Comparison of ENCODE assay signal across 22 cellular contexts in genomic region chr2:24857741-24858140, GRCh38.
DNase-seq lines count a peak whose midpoint lies in the region; FAIRE-seq and TF ChIP-seq lines count a peak whose summit lies in the region.
"Had no signal": no experiment of that assay in that cellular context is flagged by ENCODE, and none has a peak within 500 bp of the region (broad histone marks: within the 10 kb centered on the region; RNA-seq: fewer than 3 reads in every experiment).

No MANE protein-coding gene starts in this region.

- peaks cover 17% of the 10 kb centered on the region for H3K4me1 Mint-ChIP-seq in astrocyte (ENCODE audit: low read depth, unreplicated experiment)

- H3K27me3 ChIP-seq in astrocyte (ENCODE audit: insufficient read depth, low read length) (no peaks in the 10 kb centered on the region), spleen (replicated peaks in 1 of 7) (no peaks in the 10 kb centered on the region)

- intact Hi-C loops in spleen (cut with DNase I; ENCODE audit: low total_unique reads), result no loop called here

- no peaks in the 10 kb centered on the region for H3K79me2 ChIP-seq in astrocyte (ENCODE audit: insufficient read depth, low read length)

- H3K36me3 Mint-ChIP-seq in astrocyte (ENCODE audit: low read depth, unreplicated experiment), result peaks cover 2% of the 10 kb centered on the region

- WGBS in spleen, 5 donors, result 91 to 98% (median 93%) methylated on average over 6 of the region's 6 CpGs

- no peak for FAIRE-seq in astrocyte (lab: Jason Lieb, UNC)
- FAIRE-seq: GM12878 had no signal

- DNase-seq in EH (ENCODE audit: low read depth), result peak; percentile 44
- DNase-seq in astrocyte (ENCODE audit: low read depth), result no peak
- DNase-seq in fibroblast of peridontal ligament (ENCODE audit: extremely low read depth), result peak; percentile 32
- DNase-seq in spleen, result peak; percentile 28
- no peak for DNase-seq in NCI-H2029 (lab: John Stamatoyannopoulos, UW)
- no peak for DNase-seq in stimulated activated CD4-positive, alpha-beta T cell treated with anti-CD3 and anti-CD28 coated beads, Interleukin-2, amount 100 ng/mL, for 24 hours
- DNase-seq in stimulated activated CD4-positive, alpha-beta T cell treated with anti-CD3 and anti-CD28 coated beads, Interleukin-2, amount 100 ng/mL, for 48 hours, result no peak
- DNase-seq: CD4-positive, alpha-beta T cell; COR-L47; DMS79; H7; KBM-7; NCI-H1092; NCI-H1436; NCI-H187 treated with DMSO at 0.1 percent for 48 hours; NCI-H226; NCI-H510A treated with DMSO at 0.1 percent for 48 hours; NCI-H748 treated with DMSO at 0.1 percent for 48 hours; NK-92 treated with Interleukin-12 subunit alpha and Interleukin-12 subunit beta, amount 100 ng/mL, for 24 hours; SHP77 treated with DMSO at 0.1 percent for 48 hours had no signal

- H3K9me3 Mint-ChIP-seq in astrocyte (ENCODE audit: unreplicated experiment), result no peaks in the 10 kb centered on the region
- H3K9me3 Mint-ChIP-seq: CD4-positive, alpha-beta T cell had no signal

- no peak for TF ChIP-seq POLR2A in spleen (IDR thresholded peaks at IDR 0.05)

- H3K27ac Mint-ChIP-seq in astrocyte (ENCODE audit: unreplicated experiment), result peak overlapping the region; percentile 6
- H3K27ac Mint-ChIP-seq: CD4-positive, alpha-beta T cell had no signal

- no peak overlapping the region for H3K4me2 ChIP-seq in astrocyte (ENCODE audit: low read length)

- H4K20me1 ChIP-seq in astrocyte (ENCODE audit: insufficient read depth, low read length), result no peaks in the 10 kb centered on the region

- H3K9me3 ChIP-seq in astrocyte (ENCODE audit: insufficient read depth, low read depth, low read length) (no peaks in the 10 kb centered on the region), spleen (no peaks in the 10 kb centered on the region)

- no peak overlapping the region for H3K4me3 ChIP-seq in astrocyte (ENCODE audit: insufficient read depth, low read depth, low read length)
- H3K4me3 ChIP-seq in spleen, result no peak overlapping the region
- H3K4me3 ChIP-seq: GM12878 had no signal

- H2AFZ ChIP-seq in astrocyte (ENCODE audit: low read depth, low read length), result no peak overlapping the region

- H3K36me3 ChIP-seq in astrocyte (ENCODE audit: insufficient read depth, low read length) (no peaks in the 10 kb centered on the region), spleen (peaks cover 0 to 39% (median 0%) of the 10 kb centered on the region in 6 donors)

- no peak overlapping the region for H3K27ac ChIP-seq in astrocyte (ENCODE audit: low read depth, low read length)
- H3K27ac ChIP-seq in spleen, result peak overlapping the region in 1 of 8 donors; percentile 65
- H3K27ac ChIP-seq: RWPE1 had no signal

- no peak overlapping the region for H3K4me3 Mint-ChIP-seq in astrocyte (ENCODE audit: unreplicated experiment)
- H3K4me3 Mint-ChIP-seq: CD4-positive, alpha-beta T cell had no signal

- TF ChIP-seq CTCF in astrocyte (IDR thresholded peaks at IDR 0.05; ENCODE audit: insufficient read depth, low read depth, low read length) (no peak), spleen (IDR thresholded peaks at IDR 0.05 in 8 of 11, conservative IDR thresholded peaks at IDR 0.05 in 3 of 11) (no peak)

- H3K9ac ChIP-seq in astrocyte (ENCODE audit: low read length), result no peak overlapping the region

- H3K4me1 ChIP-seq in astrocyte (ENCODE audit: insufficient read depth, low read length), result peaks cover 7% of the 10 kb centered on the region
- H3K4me1 ChIP-seq in spleen, result peaks cover 0 to 22% (median 3%) of the 10 kb centered on the region in 6 donors

- H3K27me3 Mint-ChIP-seq in astrocyte (ENCODE audit: low read depth, unreplicated experiment), result no peaks in the 10 kb centered on the region
- H3K27me3 Mint-ChIP-seq: CD4-positive, alpha-beta T cell had no signal

Comparison
In these comparisons a context has a peak if more than half of its experiments do, and no peak if none do; other contexts are left out.
1. DNase-seq: peak in EH (single experiment), fibroblast of peridontal ligament (single experiment) and spleen (single experiment); none in astrocyte (single experiment), NCI-H2029 (single experiment), stimulated activated CD4-positive, alpha-beta T cell treated with anti-CD3 and anti-CD28 coated beads, Interleukin-2, amount 100 ng/mL, for 24 hours (0 of 2) and stimulated activated CD4-positive, alpha-beta T cell treated with anti-CD3 and anti-CD28 coated beads, Interleukin-2, amount 100 ng/mL, for 48 hours (0 of 2).